ENCODE assay signal across 19 cellular contexts in genomic region chr19:27805848-27806247, GRCh38.
DNase-seq lines count a peak whose midpoint lies in the region; FAIRE-seq and TF ChIP-seq lines count a peak whose summit lies in the region.
"Had no signal": no experiment of that assay in that cellular context is flagged by ENCODE, and none has a peak within 500 bp of the region (broad histone marks: within the 10 kb centered on the region; RNA-seq: fewer than 3 reads in every experiment).

No MANE protein-coding gene starts in this region.

- H3K4me1 Mint-ChIP-seq in H9 (no peaks in the 10 kb centered on the region), endothelial cell (ENCODE audit: unreplicated experiment) (no peaks in the 10 kb centered on the region)
- peaks cover 4% of the 10 kb centered on the region for H3K4me1 Mint-ChIP-seq in activated CD4-positive, alpha-beta T cell treated with anti-CD3 and anti-CD28 coated beads, Interleukin-2, amount 10 ng/mL, durations not matched to agents 24 days and 14 days

- H4K91ac ChIP-seq in H9 (ENCODE audit: insufficient read length, low read depth, low read length) (no peak overlapping the region), neuronal stem cell (ENCODE audit: low read depth, low read length, poor library complexity) (no peak overlapping the region)

- peak; percentile 86 for FAIRE-seq in urothelium cell line (lab: Jason Lieb, UNC)
- FAIRE-seq: A549, D721Med, G401.6, GM12891, GM18507 had no signal

- H3K79me1 ChIP-seq in H9 (ENCODE audit: insufficient read depth, low read depth, low read length, poor library complexity, severe bottlenecking) (peaks cover 2% of the 10 kb centered on the region), neuronal stem cell (ENCODE audit: low read depth, low read length) (peaks cover 2% of the 10 kb centered on the region)

- H3K27ac ChIP-seq in H9 (ENCODE audit: insufficient read length, low read depth, low read length) (no peak overlapping the region), neuronal stem cell (replicated peaks; ENCODE audit: low read length) (no peak overlapping the region)
- H3K27ac ChIP-seq: 22Rv1, A549, C4-2B had no signal

- no peak overlapping the region for H4K5ac ChIP-seq in H9 (ENCODE audit: insufficient read length, low read depth, low read length)

- no peak overlapping the region for H2BK15ac ChIP-seq in H9 (ENCODE audit: low read depth, low read length)
- H2BK15ac ChIP-seq in neuronal stem cell (ENCODE audit: low read length), result no peak overlapping the region

- TF ChIP-seq CTCF in H9 (conservative IDR thresholded peaks at IDR 0.05) (no peak), endothelial cell (IDR thresholded peaks at IDR 0.05; ENCODE audit: unreplicated experiment) (no peak)

- H3K27me3 ChIP-seq in H9 (ENCODE audit: insufficient read depth, low read length) (no peaks in the 10 kb centered on the region), neuronal stem cell (ENCODE audit: control insufficient read depth in 3 of 3, insufficient read depth in 3 of 3, low read depth in 1 of 3, low read length in 3 of 3) (no peaks in the 10 kb centered on the region)

- peaks cover 2 to 8% of the 10 kb centered on the region in 2 donors for H3K36me3 ChIP-seq in neuronal stem cell (replicated peaks in 1 of 2; ENCODE audit: control insufficient read depth in 2 of 2, insufficient read depth in 2 of 2, low read length in 2 of 2)
- H3K36me3 ChIP-seq: HAP-1 had no signal

- H3T11ph ChIP-seq in H9 (ENCODE audit: low read length), result no peak overlapping the region

- no peak overlapping the region for H3K18ac ChIP-seq in H9 (ENCODE audit: insufficient read length, low read depth, low read length)
- no peak overlapping the region for H3K18ac ChIP-seq in neuronal stem cell (ENCODE audit: low read length)

- WGBS in H9 (ENCODE audit: extremely low coverage, insufficient read length, low lambda C conversion rate), result no CpG with 5 or more reads among the region's 19 CpGs
- no CpG with 5 or more reads among the region's 19 CpGs for WGBS in neuronal stem cell (ENCODE audit: extremely low coverage in 2 of 2, insufficient read length in 2 of 2, insufficient replicate concordance in 1 of 2), 2 donors

- H2AFZ ChIP-seq in H9 (ENCODE audit: low read length), result no peak overlapping the region
- no peak overlapping the region for H2AFZ ChIP-seq in neuronal stem cell (ENCODE audit: low read length)

- no peak overlapping the region for H3K4ac ChIP-seq in H9 (ENCODE audit: low read depth, low read length)
- no peak overlapping the region for H3K4ac ChIP-seq in neuronal stem cell (ENCODE audit: low read length)

- intact Hi-C loops in activated CD4-positive, alpha-beta T cell treated with anti-CD3 and anti-CD28 coated beads, Interleukin-2, amount 10 ng/mL, durations not matched to agents 24 days and 14 days (cut with micrococcal nuclease), result no loop called here

- H3K4me2 ChIP-seq in H9 (ENCODE audit: insufficient read depth, insufficient read length, low read length), result no peak overlapping the region
- H3K4me2 ChIP-seq in neuronal stem cell (ENCODE audit: insufficient read depth, low read length, poor library complexity, severe bottlenecking), result no peak overlapping the region
- H3K4me2 ChIP-seq: A549 had no signal

- no peaks in the 10 kb centered on the region; the same call in 1 of the 2 replicates for H3K79me2 ChIP-seq in H9 (ENCODE audit: insufficient read depth, low read length)

- DNase-seq in activated gamma-delta T cell (lab: John Stamatoyannopoulos, UW) (peak; percentile 12), activated gamma-delta T cell treated with Interleukin-2 at 50 U/mL for 16 hours (no peak), H9 (peak; percentile 42), neuronal stem cell (ENCODE audit: low spot score) (no peak), urothelium cell line (ENCODE audit: low spot score) (no peak), endothelial cell (ENCODE audit: low spot score) (no peak)
- no peak for DNase-seq in activated CD4-positive, alpha-beta T cell treated with anti-CD3 and anti-CD28 coated beads, Interleukin-2, amount 10 ng/mL, durations not matched to agents 24 days and 14 days
- DNase-seq: AML-193; Caco-2; CD4-positive, alpha-beta T cell; GOT3 had no signal

- no peak overlapping the region for H2BK120ac ChIP-seq in H9 (ENCODE audit: low read depth, low read length, poor library complexity, severe bottlenecking)
- H2BK120ac ChIP-seq in neuronal stem cell (ENCODE audit: low read depth, low read length), result no peak overlapping the region

- H3K23me2 ChIP-seq in H9 (ENCODE audit: insufficient read length, low read depth, low read length, poor library complexity, severe bottlenecking), result no peaks in the 10 kb centered on the region

- no peak overlapping the region for H2BK20ac ChIP-seq in H9 (ENCODE audit: low read depth, low read length, poor library complexity, severe bottlenecking)

- no peaks in the 10 kb centered on the region for H4K20me1 ChIP-seq in H9 (ENCODE audit: control insufficient read depth, insufficient read depth, insufficient read length)

- H3K23ac ChIP-seq in H9 (ENCODE audit: insufficient read length, low read depth, low read length) (no peak overlapping the region), neuronal stem cell (ENCODE audit: low read depth, low read length, poor library complexity) (no peak overlapping the region)

- H3K4me1 ChIP-seq in H9 (ENCODE audit: insufficient read depth, low read length), result no peaks in the 10 kb centered on the region
- H3K4me1 ChIP-seq in neuronal stem cell (ENCODE audit: control insufficient read depth in 2 of 2, insufficient read depth in 1 of 2, low read depth in 1 of 2, low read length in 2 of 2), result no peaks in the 10 kb centered on the region
- H3K4me1 ChIP-seq: A549, Caco-2, HAP-1 had no signal

- H3K27ac Mint-ChIP-seq in H9, result no peak overlapping the region
- no peak overlapping the region for H3K27ac Mint-ChIP-seq in activated CD4-positive, alpha-beta T cell treated with anti-CD3 and anti-CD28 coated beads, Interleukin-2, amount 10 ng/mL, durations not matched to agents 24 days and 14 days
- no peak overlapping the region for H3K27ac Mint-ChIP-seq in endothelial cell (ENCODE audit: unreplicated experiment)
- H3K27ac Mint-ChIP-seq: CD4-positive, alpha-beta T cell had no signal

- no peak overlapping the region for H3K56ac ChIP-seq in H9 (ENCODE audit: insufficient read length, low read depth, low read length)

- H3K14ac ChIP-seq in H9 (ENCODE audit: insufficient read depth, low read length) (no peak overlapping the region), neuronal stem cell (ENCODE audit: low read length) (peak overlapping the region; percentile 56)

- H3K4me3 Mint-ChIP-seq in H9 (no peak overlapping the region), endothelial cell (ENCODE audit: unreplicated experiment) (no peak overlapping the region)
- H3K4me3 Mint-ChIP-seq in activated CD4-positive, alpha-beta T cell treated with anti-CD3 and anti-CD28 coated beads, Interleukin-2, amount 10 ng/mL, durations not matched to agents 24 days and 14 days, result no peak overlapping the region
- H3K4me3 Mint-ChIP-seq: CD4-positive, alpha-beta T cell had no signal

- no peak overlapping the region for H3K4me3 ChIP-seq in neuronal stem cell (ENCODE audit: low read length in 2 of 2)
- H3K4me3 ChIP-seq: A549, HAP-1 had no signal

- H4K8ac ChIP-seq in H9 (replicated peaks; ENCODE audit: insufficient read length, low read depth, low read length) (no peak overlapping the region), neuronal stem cell (ENCODE audit: low read depth, low read length) (no peak overlapping the region)

- peaks cover 2% of the 10 kb centered on the region for H3K27me3 Mint-ChIP-seq in H9 (ENCODE audit: low read depth)
- no peaks in the 10 kb centered on the region for H3K27me3 Mint-ChIP-seq in activated CD4-positive, alpha-beta T cell treated with anti-CD3 and anti-CD28 coated beads, Interleukin-2, amount 10 ng/mL, durations not matched to agents 24 days and 14 days
- H3K27me3 Mint-ChIP-seq in endothelial cell (ENCODE audit: unreplicated experiment), result no peaks in the 10 kb centered on the region
- H3K27me3 Mint-ChIP-seq: CD4-positive, alpha-beta T cell had no signal

- H3K36me3 Mint-ChIP-seq in H9 (ENCODE audit: insufficient read depth in 1 of 3, low read depth in 3 of 3) (peaks cover 26 to 45% (median 38%) of the 10 kb centered on the region in 3 experiments), endothelial cell (ENCODE audit: low read depth, unreplicated experiment) (peaks cover 4% of the 10 kb centered on the region)
- peaks cover 42% of the 10 kb centered on the region for H3K36me3 Mint-ChIP-seq in activated CD4-positive, alpha-beta T cell treated with anti-CD3 and anti-CD28 coated beads, Interleukin-2, amount 10 ng/mL, durations not matched to agents 24 days and 14 days (ENCODE audit: low read depth)

- no peak overlapping the region for H3K9ac ChIP-seq in H9 (ENCODE audit: extremely low read depth, insufficient read length, low read length)
- H3K9ac ChIP-seq in neuronal stem cell (ENCODE audit: low read depth, low read length, poor library complexity), result peak overlapping the region; percentile 4

- no peak overlapping the region for H2BK12ac ChIP-seq in H9 (ENCODE audit: insufficient read length, low read depth, low read length)
- no peak overlapping the region for H2BK12ac ChIP-seq in neuronal stem cell (ENCODE audit: low read length)

- H3K9me3 Mint-ChIP-seq in H9, result peaks cover 62 to 73% of the 10 kb centered on the region in 2 experiments
- peaks cover 4% of the 10 kb centered on the region for H3K9me3 Mint-ChIP-seq in activated CD4-positive, alpha-beta T cell treated with anti-CD3 and anti-CD28 coated beads, Interleukin-2, amount 10 ng/mL, durations not matched to agents 24 days and 14 days
- peaks cover 4% of the 10 kb centered on the region for H3K9me3 Mint-ChIP-seq in endothelial cell (ENCODE audit: unreplicated experiment)

- H2BK5ac ChIP-seq in H9 (ENCODE audit: insufficient read length, low read length) (no peak overlapping the region), neuronal stem cell (ENCODE audit: low read length) (no peak overlapping the region)

- no peak overlapping the region for H2AK5ac ChIP-seq in H9 (ENCODE audit: insufficient read length, low read length)
- no peak overlapping the region for H2AK5ac ChIP-seq in neuronal stem cell (ENCODE audit: low read depth, low read length)

- no peaks in the 10 kb centered on the region for H3K9me3 ChIP-seq in H9 (ENCODE audit: control insufficient read depth, low read depth, low read length)
- H3K9me3 ChIP-seq in neuronal stem cell (replicated peaks in 1 of 2; ENCODE audit: control insufficient read depth in 2 of 2, insufficient read depth in 1 of 2, low read depth in 1 of 2, low read length in 2 of 2), result peaks cover 0 to 13% of the 10 kb centered on the region in 2 donors
- H3K9me3 ChIP-seq: Caco-2, HAP-1 had no signal

Comparison
In these comparisons a context has a peak if more than half of its experiments do, and no peak if none do; other contexts are left out.
1. DNase-seq: peak in activated gamma-delta T cell (single experiment) and H9 (single experiment); none in activated gamma-delta T cell treated with Interleukin-2 at 50 U/mL for 16 hours (single experiment), neuronal stem cell (single experiment), urothelium cell line (single experiment), activated CD4-positive, alpha-beta T cell treated with anti-CD3 and anti-CD28 coated beads, Interleukin-2, amount 10 ng/mL, durations not matched to agents 24 days and 14 days (single experiment) and endothelial cell (single experiment).